In genomic region chr19:53537126-53537522, GRCh38 we compare ENCODE assay signal across 8 cellular contexts. TPM values are rescaled to one million over a fixed set of nuclear protein-coding genes. Genes with fewer than 3 reads are reported as not detected.
DNase-seq lines count a peak whose midpoint lies in the region; ATAC-seq and TF ChIP-seq lines count a peak whose summit lies in the region.

No MANE protein-coding gene starts in this region.

- H3K27ac ChIP-seq in BLaER1: peak overlapping the region; percentile 74
- peak overlapping the region; percentile 69 for H3K27ac ChIP-seq in brain microvascular endothelial cell
- no peak overlapping the region for H3K27ac ChIP-seq in mesodermal cell (ENCODE audit: low read depth, low read length, severe bottlenecking)

- peak overlapping the region; percentile 82 for H3K9ac ChIP-seq in BLaER1

- 76% methylated on average over 12 of the region's 12 CpGs for WGBS in mesodermal cell (ENCODE audit: insufficient coverage in 2 of 2), 2 experiments

- ATAC-seq in HG02943 (IDR thresholded peaks at IDR 0.05; ENCODE audit: low read depth, unreplicated experiment) (peak; percentile 8), GM19324 (IDR thresholded peaks at IDR 0.05; ENCODE audit: low FRiP score, unreplicated experiment) (no peak), GM21423 (IDR thresholded peaks at IDR 0.05; ENCODE audit: unreplicated experiment) (no peak)

- H3K4me1 ChIP-seq in BLaER1 (peaks cover 15% of the 10 kb centered on the region; the same call in 1 of the 2 replicates), mesodermal cell (ENCODE audit: control insufficient read depth, insufficient read depth, low read length, poor library complexity, severe bottlenecking) (no peaks in the 10 kb centered on the region)

- no peaks in the 10 kb centered on the region for H4K20me1 ChIP-seq in BLaER1

- H3K9me3 ChIP-seq in BLaER1 (no peaks in the 10 kb centered on the region), mesodermal cell (ENCODE audit: control insufficient read depth, low read length) (no peaks in the 10 kb centered on the region)

- no peaks in the 10 kb centered on the region for H3K27me3 ChIP-seq in BLaER1
- no peaks in the 10 kb centered on the region for H3K27me3 ChIP-seq in brain microvascular endothelial cell (replicated peaks)

- peak overlapping the region; percentile 77 for H3K4me2 ChIP-seq in BLaER1

- DNase-seq in brain microvascular endothelial cell: no peak
- no peak for DNase-seq in iPS-NIHi7 (ENCODE audit: extremely low spot score)
- DNase-seq in NCI-H2196 treated with DMSO at 0.1 percent for 48 hours (lab: John Stamatoyannopoulos, UW; ENCODE audit: unreplicated experiment): no peak

- in situ Hi-C loops in brain microvascular endothelial cell (cut with HindIII; ENCODE audit: low pct_ligation_motif_present, low sequenced_read_pairs): no loop called here

- no peak for TF ChIP-seq CTCF in brain microvascular endothelial cell (IDR thresholded peaks at IDR 0.05; ENCODE audit: low read depth, low read length, missing control alignments)

- peaks cover 27% of the 10 kb centered on the region for H3K36me3 ChIP-seq in BLaER1
- no peaks in the 10 kb centered on the region for H3K36me3 ChIP-seq in brain microvascular endothelial cell (replicated peaks)
- peaks cover 8% of the 10 kb centered on the region for H3K36me3 ChIP-seq in mesodermal cell (ENCODE audit: control insufficient read depth, insufficient read depth, low read length)

- H3K4me3 ChIP-seq in BLaER1 (peak overlapping the region; percentile 79), brain microvascular endothelial cell (ENCODE audit: low read depth, low read length) (peak overlapping the region; percentile 73), mesodermal cell (ENCODE audit: extremely low read depth, insufficient read depth, low read length, poor library complexity, severe bottlenecking) (peak overlapping the region; percentile 55)

RNA-seq across cellular contexts. Expression of gene ZNF331, which starts 0.8 kb away (rescaled TPM):
- polyA plus RNA-seq in mesodermal cell (2013, experiment 1 of 2): 26.7 TPM
- 28.2 TPM for polyA plus RNA-seq in mesodermal cell (2013, experiment 2 of 2)
